17 cellular contexts compared by ENCODE assay signal in the genomic region with DNA sequence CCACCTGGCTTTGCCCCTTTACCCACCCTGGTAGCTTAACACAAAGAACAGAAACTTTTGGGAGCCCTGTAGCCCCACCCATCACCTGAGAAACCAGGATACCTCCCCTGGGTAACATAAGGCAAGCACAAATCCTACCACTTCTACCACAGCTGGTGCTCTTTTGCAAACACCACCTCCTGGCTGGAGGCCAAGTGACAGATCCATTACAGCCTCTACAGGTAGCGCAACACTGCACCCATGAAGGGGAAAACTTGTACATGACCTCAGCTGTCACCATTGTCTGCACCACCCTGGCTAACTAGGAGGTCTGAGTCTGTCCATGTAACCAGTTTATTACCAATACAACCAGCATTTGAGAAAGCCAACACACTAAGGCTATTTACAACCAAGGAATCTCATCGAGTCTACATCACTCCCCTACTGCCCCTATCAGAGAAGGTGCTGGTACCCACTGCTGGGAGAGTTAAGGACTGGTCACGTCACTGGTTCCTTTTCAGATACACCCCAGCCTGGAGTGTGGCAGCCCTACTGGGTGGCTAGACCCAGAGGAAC.
DNase-seq lines count a peak whose midpoint lies in the region; FAIRE-seq and TF ChIP-seq lines count a peak whose summit lies in the region.
"Had no signal": no experiment of that assay in that cellular context is flagged by ENCODE, and none has a peak within 500 bp of the region (broad histone marks: within the 10 kb centered on the region; RNA-seq: fewer than 3 reads in every experiment).

No MANE protein-coding gene starts in this region.

- no peak overlapping the region for H3K4ac ChIP-seq in mesendoderm (ENCODE audit: low read depth, low read length)

- no peak overlapping the region for H3K23ac ChIP-seq in mesendoderm (ENCODE audit: low read length)

- no peak overlapping the region for H4K5ac ChIP-seq in mesendoderm (ENCODE audit: low read length)

- H3K27me3 ChIP-seq in bronchial epithelial cell (ENCODE audit: control insufficient read depth, insufficient read depth, low read length): no peaks in the 10 kb centered on the region
- no peaks in the 10 kb centered on the region for H3K27me3 ChIP-seq in mesendoderm (ENCODE audit: insufficient read depth, low read length, poor library complexity)
- H3K27me3 ChIP-seq: ascending aorta had no signal

- H3K4me2 ChIP-seq in mesendoderm (ENCODE audit: low read length): no peak overlapping the region

- peak; percentile 77 for FAIRE-seq in bronchial epithelial cell (lab: Jason Lieb, UNC)

- H2BK15ac ChIP-seq in mesendoderm (replicated peaks; ENCODE audit: low read depth): no peak overlapping the region

- no CpG with 5 or more reads among the region's 3 CpGs for WGBS in mesendoderm (ENCODE audit: extremely low coverage, insufficient coverage, low lambda C conversion rate)

- H3K4me3 ChIP-seq in bronchial epithelial cell (ENCODE audit: low read depth, low read length) (no peak overlapping the region), mesendoderm (ENCODE audit: low read length) (no peak overlapping the region)
- H3K4me3 ChIP-seq: ascending aorta, psoas muscle, SK-N-MC, thoracic aorta had no signal

- no peak overlapping the region for H3K56ac ChIP-seq in mesendoderm (ENCODE audit: low read length)

- TF ChIP-seq CTCF in bronchial epithelial cell (IDR thresholded peaks at IDR 0.05; ENCODE audit: insufficient read depth, low read length, severe bottlenecking): no peak

- H2BK120ac ChIP-seq in mesendoderm (ENCODE audit: low read depth, low read length): no peak overlapping the region

- no peak overlapping the region for H3K27ac ChIP-seq in mesendoderm (ENCODE audit: low read depth, low read length)
- H3K27ac ChIP-seq: ascending aorta, psoas muscle, SK-N-MC, thoracic aorta had no signal

- H3K36me3 ChIP-seq in bronchial epithelial cell (ENCODE audit: control insufficient read depth, insufficient read depth, low read length) (no peaks in the 10 kb centered on the region), mesendoderm (ENCODE audit: control insufficient read depth, insufficient read depth, low read length) (no peaks in the 10 kb centered on the region)
- H3K36me3 ChIP-seq: ascending aorta, thoracic aorta had no signal

- no peaks in the 10 kb centered on the region for H3K4me1 ChIP-seq in mesendoderm (ENCODE audit: control insufficient read depth, low read depth, low read length)
- H3K4me1 ChIP-seq: ascending aorta, psoas muscle had no signal

- no peak overlapping the region for H2AK5ac ChIP-seq in mesendoderm (ENCODE audit: low read length)

- DNase-seq in DMS53 (lab: John Stamatoyannopoulos, UW) (peak; percentile 94), NCI-H128 (lab: John Stamatoyannopoulos, UW; ENCODE audit: unreplicated experiment) (peak; percentile 52), NCI-H510A (lab: John Stamatoyannopoulos, UW) (peak; percentile 63), bronchial epithelial cell (ENCODE audit: low read depth) (peak; percentile 4), mesendoderm (no peak), mucosa of gallbladder (ENCODE audit: low spot score) (no peak), LoVo (ENCODE audit: low spot score) (no peak)
- no peak for DNase-seq in activated CD4-positive, CD25-positive, alpha-beta regulatory T cell (lab: John Stamatoyannopoulos, UW)
- DNase-seq: activated CD4-positive, alpha-beta T cell treated with anti-CD3 and anti-CD28 coated beads for 4 hours; activated CD8-positive, alpha-beta memory T cell treated with anti-CD3 and anti-CD28 coated beads, Interleukin-2, amount 50 U/mL, for 4 hours; activated gamma-delta T cell; mesenchymal stem cell; psoas muscle; T1000 had no signal

- no peak overlapping the region for H3K18ac ChIP-seq in mesendoderm (ENCODE audit: low read length)

- no peaks in the 10 kb centered on the region for H3K79me2 ChIP-seq in mesendoderm (ENCODE audit: control insufficient read depth, insufficient read depth, low read length)

- no peaks in the 10 kb centered on the region for H3K79me1 ChIP-seq in mesendoderm (ENCODE audit: low read length)

- H3K9ac ChIP-seq in mesendoderm (ENCODE audit: low read length): no peak overlapping the region

- no peak overlapping the region for H4K8ac ChIP-seq in mesendoderm (ENCODE audit: low read depth, low read length)

- H2BK5ac ChIP-seq in mesendoderm (ENCODE audit: low read length): no peak overlapping the region

Comparison
In these comparisons a context has a peak if more than half of its experiments do, and no peak if none do; other contexts are left out.
1. DNase-seq: peak in DMS53 (single experiment), NCI-H128 (single experiment), NCI-H510A (single experiment) and bronchial epithelial cell (single experiment); none in mesendoderm (single experiment), activated CD4-positive, CD25-positive, alpha-beta regulatory T cell (0 of 4), mucosa of gallbladder (single experiment) and LoVo (single experiment).